ENCODE assay signal across 28 cellular contexts in genomic region chr15:76664895-76665294, GRCh38.
"Had no signal": no experiment of that assay in that cellular context is flagged by ENCODE, and none has a peak within 500 bp of the region (broad histone marks: within the 10 kb centered on the region; RNA-seq: fewer than 3 reads in every experiment).

No MANE protein-coding gene starts in this region.

- H3K4me3 ChIP-seq: ascending aorta, sigmoid colon, smooth muscle cell, uterus had no signal

- H3K9me3 ChIP-seq: ascending aorta, neutrophil, sigmoid colon, uterus had no signal

- H3K36me3 ChIP-seq: neutrophil, uterus had no signal

- ATAC-seq: esophagus mucosa; stimulated activated memory B cell treated with anti-CD40 and anti-IgM and Interleukin-4, amounts not matched to agents 10 μg/mL and 1 μg/mL and 100 μg/mL, for 72 hours; stimulated activated naive CD8-positive, alpha-beta T cell treated with anti-CD3 and anti-CD28 coated beads, Interleukin-15, amount 100 ng/mL, for 72 hours; WTC11 had no signal

- H3K27ac ChIP-seq: ascending aorta, neutrophil, sigmoid colon, uterus had no signal

- H3K27me3 ChIP-seq: ascending aorta, neutrophil, sigmoid colon, uterus had no signal

- DNase-seq: activated CD4-positive, alpha-beta memory T cell treated with anti-CD3 and anti-CD28 coated beads, Interleukin-2, amount 10 ng/mL, durations not matched to agents 7 days and 5 days; activated CD4-positive, alpha-beta T cell treated with anti-CD3 and anti-CD28 coated beads for 1 hour; activated CD4-positive, alpha-beta T cell treated with anti-CD3 and anti-CD28 coated beads, Interleukin-2, amount 10 ng/mL, durations not matched to agents 7 days and 5 days; activated CD8-positive, alpha-beta memory T cell treated with anti-CD3 and anti-CD28 coated beads, Interleukin-2, amount 50 U/mL, for 48 hours; activated gamma-delta T cell; activated naive CD4-positive, alpha-beta T cell treated with anti-CD3 and anti-CD28 coated beads, Interleukin-2, amount 10 ng/mL, durations not matched to agents 7 days and 5 days; activated naive CD8-positive, alpha-beta T cell treated with anti-CD3 and anti-CD28 coated beads, Interleukin-2, amount 10 ng/mL, durations not matched to agents 7 days and 5 days; activated T-cell treated with anti-CD3 and anti-CD28 coated beads, Interleukin-2, amount 50 U/mL, for 24 hours; central memory CD4-positive, alpha-beta T cell; endodermal cell; foreskin fibroblast; kidney glomerular epithelial cell; mammary epithelial cell; naive B cell; nephron progenitor cell; sigmoid colon; stimulated activated CD4-positive, alpha-beta T cell treated with anti-CD3 and anti-CD28 coated beads, Interleukin-1b, Interleukin-23, amount 100 ng/mL, for 48 hours; stimulated activated CD4-positive, alpha-beta T cell treated with anti-CD3 and anti-CD28 coated beads, Interleukin-4, amount 100 ng/mL, for 4 hours; stimulated activated CD8-positive, alpha-beta memory T cell treated with anti-CD3 and anti-CD28 coated beads, Interleukin-4, amount 100 ng/mL, for 48 hours; stimulated activated naive CD8-positive, alpha-beta T cell treated with anti-CD3 and anti-CD28 coated beads, Interleukin-15, amount 100 ng/mL, for 72 hours; substantia nigra; uterus had no signal

- H3K4me1 ChIP-seq: ascending aorta, sigmoid colon, uterus had no signal
